In the genomic region with DNA sequence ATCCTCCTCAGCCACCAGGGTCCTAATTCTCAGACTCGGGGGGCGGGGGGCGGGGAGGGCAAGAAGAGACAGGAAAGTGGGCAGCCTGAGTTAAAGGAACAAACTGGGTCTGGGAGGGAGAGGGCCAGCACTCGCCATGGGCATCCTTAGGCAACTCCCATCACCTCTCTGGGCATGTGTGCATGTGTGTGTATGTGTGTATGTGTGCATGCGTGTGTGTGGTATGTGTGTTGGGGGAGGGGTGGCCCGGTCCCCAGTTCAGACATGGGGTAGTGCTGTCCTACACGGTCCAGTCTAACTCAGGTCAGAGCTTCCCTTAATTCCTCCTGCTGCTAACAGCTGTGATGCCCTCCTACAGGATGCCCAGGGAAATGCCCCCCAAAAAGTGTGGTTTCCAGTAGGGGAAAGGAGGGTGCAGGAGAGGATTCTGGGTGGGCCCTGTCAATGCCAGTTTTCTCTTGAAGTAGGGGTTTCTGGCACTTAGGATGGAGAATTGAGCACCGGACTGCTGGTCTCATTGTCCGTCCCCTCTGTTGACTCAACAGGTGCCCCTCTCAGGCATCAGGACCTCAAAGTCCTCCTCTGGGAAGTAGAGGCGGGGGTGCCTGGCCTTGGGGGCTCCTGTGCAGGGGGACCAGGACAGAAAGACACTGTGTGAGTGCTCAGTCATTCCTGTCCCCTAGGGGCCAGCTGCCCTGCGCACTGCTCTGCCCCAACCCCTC, we compare ENCODE assay signal across 2 cellular contexts.
TF ChIP-seq lines count a peak whose summit lies in the region.

No MANE protein-coding gene starts in this region.

TF ChIP-seq in HepG2, 621 proteins besides CTCF, POLR2A, EP300 and RAD21:
- TF ChIP-seq SATB2 (CRISPR knock-in tag; IDR thresholded peaks at IDR 0.05) (no peak), ARNTL (CRISPR knock-in tag; IDR thresholded peaks at IDR 0.05) (no peak), MTA1 (CRISPR knock-in tag; IDR thresholded peaks at IDR 0.05; ENCODE audit: borderline replicate concordance) (no peak), U2AF2 (IDR thresholded peaks at IDR 0.05; ENCODE audit: low read depth, low read length) (no peak), KDM1A (CRISPR knock-in tag; IDR thresholded peaks at IDR 0.05) (no peak), BRCA1 (CRISPR knock-in tag; IDR thresholded peaks at IDR 0.05) (no peak), REPIN1 (CRISPR knock-in tag; IDR thresholded peaks at IDR 0.05; ENCODE audit: borderline replicate concordance, low read depth) (no peak), SIN3B (IDR thresholded peaks at IDR 0.05; ENCODE audit: low read length) (no peak), SKI (IDR thresholded peaks at IDR 0.05; ENCODE audit: partially characterized antibody) (no peak), MBD4 (IDR thresholded peaks at IDR 0.05; ENCODE audit: borderline replicate concordance, low read length) (no peak), HMGA1 (CRISPR knock-in tag; conservative IDR thresholded peaks at IDR 0.05) (no peak), PAWR (CRISPR knock-in tag; IDR thresholded peaks at IDR 0.05; ENCODE audit: borderline replicate concordance) (no peak), HDAC2 (CRISPR knock-in tag; IDR thresholded peaks at IDR 0.05) (no peak), ZNF17 (CRISPR knock-in tag; IDR thresholded peaks at IDR 0.05) (no peak)
- TF ChIP-seq, protein P1, sequence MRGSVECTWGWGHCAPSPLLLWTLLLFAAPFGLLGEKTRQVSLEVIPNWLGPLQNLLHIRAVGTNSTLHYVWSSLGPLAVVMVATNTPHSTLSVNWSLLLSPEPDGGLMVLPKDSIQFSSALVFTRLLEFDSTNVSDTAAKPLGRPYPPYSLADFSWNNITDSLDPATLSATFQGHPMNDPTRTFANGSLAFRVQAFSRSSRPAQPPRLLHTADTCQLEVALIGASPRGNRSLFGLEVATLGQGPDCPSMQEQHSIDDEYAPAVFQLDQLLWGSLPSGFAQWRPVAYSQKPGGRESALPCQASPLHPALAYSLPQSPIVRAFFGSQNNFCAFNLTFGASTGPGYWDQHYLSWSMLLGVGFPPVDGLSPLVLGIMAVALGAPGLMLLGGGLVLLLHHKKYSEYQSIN (CRISPR knock-in tag; IDR thresholded peaks at IDR 0.05; ENCODE audit: borderline replicate concordance) = no peak

TF ChIP-seq in H1, 55 proteins besides CTCF, POLR2A, EP300 and RAD21:
- no peak for TF ChIP-seq FOSL1 (IDR thresholded peaks at IDR 0.05; ENCODE audit: insufficient read depth, low read depth, low read length)
- TF ChIP-seq TAF1 (IDR thresholded peaks at IDR 0.05; ENCODE audit: low read depth, low read length) = no peak
- TF ChIP-seq, protein P2, sequence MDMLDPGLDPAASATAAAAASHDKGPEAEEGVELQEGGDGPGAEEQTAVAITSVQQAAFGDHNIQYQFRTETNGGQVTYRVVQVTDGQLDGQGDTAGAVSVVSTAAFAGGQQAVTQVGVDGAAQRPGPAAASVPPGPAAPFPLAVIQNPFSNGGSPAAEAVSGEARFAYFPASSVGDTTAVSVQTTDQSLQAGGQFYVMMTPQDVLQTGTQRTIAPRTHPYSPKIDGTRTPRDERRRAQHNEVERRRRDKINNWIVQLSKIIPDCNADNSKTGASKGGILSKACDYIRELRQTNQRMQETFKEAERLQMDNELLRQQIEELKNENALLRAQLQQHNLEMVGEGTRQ (IDR thresholded peaks at IDR 0.05; ENCODE audit: low read length) = no peak
- TF ChIP-seq, protein P3, sequence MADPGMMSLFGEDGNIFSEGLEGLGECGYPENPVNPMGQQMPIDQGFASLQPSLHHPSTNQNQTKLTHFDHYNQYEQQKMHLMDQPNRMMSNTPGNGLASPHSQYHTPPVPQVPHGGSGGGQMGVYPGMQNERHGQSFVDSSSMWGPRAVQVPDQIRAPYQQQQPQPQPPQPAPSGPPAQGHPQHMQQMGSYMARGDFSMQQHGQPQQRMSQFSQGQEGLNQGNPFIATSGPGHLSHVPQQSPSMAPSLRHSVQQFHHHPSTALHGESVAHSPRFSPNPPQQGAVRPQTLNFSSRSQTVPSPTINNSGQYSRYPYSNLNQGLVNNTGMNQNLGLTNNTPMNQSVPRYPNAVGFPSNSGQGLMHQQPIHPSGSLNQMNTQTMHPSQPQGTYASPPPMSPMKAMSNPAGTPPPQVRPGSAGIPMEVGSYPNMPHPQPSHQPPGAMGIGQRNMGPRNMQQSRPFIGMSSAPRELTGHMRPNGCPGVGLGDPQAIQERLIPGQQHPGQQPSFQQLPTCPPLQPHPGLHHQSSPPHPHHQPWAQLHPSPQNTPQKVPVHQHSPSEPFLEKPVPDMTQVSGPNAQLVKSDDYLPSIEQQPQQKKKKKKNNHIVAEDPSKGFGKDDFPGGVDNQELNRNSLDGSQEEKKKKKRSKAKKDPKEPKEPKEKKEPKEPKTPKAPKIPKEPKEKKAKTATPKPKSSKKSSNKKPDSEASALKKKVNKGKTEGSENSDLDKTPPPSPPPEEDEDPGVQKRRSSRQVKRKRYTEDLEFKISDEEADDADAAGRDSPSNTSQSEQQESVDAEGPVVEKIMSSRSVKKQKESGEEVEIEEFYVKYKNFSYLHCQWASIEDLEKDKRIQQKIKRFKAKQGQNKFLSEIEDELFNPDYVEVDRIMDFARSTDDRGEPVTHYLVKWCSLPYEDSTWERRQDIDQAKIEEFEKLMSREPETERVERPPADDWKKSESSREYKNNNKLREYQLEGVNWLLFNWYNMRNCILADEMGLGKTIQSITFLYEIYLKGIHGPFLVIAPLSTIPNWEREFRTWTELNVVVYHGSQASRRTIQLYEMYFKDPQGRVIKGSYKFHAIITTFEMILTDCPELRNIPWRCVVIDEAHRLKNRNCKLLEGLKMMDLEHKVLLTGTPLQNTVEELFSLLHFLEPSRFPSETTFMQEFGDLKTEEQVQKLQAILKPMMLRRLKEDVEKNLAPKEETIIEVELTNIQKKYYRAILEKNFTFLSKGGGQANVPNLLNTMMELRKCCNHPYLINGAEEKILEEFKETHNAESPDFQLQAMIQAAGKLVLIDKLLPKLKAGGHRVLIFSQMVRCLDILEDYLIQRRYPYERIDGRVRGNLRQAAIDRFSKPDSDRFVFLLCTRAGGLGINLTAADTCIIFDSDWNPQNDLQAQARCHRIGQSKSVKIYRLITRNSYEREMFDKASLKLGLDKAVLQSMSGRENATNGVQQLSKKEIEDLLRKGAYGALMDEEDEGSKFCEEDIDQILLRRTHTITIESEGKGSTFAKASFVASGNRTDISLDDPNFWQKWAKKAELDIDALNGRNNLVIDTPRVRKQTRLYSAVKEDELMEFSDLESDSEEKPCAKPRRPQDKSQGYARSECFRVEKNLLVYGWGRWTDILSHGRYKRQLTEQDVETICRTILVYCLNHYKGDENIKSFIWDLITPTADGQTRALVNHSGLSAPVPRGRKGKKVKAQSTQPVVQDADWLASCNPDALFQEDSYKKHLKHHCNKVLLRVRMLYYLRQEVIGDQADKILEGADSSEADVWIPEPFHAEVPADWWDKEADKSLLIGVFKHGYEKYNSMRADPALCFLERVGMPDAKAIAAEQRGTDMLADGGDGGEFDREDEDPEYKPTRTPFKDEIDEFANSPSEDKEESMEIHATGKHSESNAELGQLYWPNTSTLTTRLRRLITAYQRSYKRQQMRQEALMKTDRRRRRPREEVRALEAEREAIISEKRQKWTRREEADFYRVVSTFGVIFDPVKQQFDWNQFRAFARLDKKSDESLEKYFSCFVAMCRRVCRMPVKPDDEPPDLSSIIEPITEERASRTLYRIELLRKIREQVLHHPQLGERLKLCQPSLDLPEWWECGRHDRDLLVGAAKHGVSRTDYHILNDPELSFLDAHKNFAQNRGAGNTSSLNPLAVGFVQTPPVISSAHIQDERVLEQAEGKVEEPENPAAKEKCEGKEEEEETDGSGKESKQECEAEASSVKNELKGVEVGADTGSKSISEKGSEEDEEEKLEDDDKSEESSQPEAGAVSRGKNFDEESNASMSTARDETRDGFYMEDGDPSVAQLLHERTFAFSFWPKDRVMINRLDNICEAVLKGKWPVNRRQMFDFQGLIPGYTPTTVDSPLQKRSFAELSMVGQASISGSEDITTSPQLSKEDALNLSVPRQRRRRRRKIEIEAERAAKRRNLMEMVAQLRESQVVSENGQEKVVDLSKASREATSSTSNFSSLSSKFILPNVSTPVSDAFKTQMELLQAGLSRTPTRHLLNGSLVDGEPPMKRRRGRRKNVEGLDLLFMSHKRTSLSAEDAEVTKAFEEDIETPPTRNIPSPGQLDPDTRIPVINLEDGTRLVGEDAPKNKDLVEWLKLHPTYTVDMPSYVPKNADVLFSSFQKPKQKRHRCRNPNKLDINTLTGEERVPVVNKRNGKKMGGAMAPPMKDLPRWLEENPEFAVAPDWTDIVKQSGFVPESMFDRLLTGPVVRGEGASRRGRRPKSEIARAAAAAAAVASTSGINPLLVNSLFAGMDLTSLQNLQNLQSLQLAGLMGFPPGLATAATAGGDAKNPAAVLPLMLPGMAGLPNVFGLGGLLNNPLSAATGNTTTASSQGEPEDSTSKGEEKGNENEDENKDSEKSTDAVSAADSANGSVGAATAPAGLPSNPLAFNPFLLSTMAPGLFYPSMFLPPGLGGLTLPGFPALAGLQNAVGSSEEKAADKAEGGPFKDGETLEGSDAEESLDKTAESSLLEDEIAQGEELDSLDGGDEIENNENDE (IDR thresholded peaks at IDR 0.05; ENCODE audit: insufficient replicate concordance, low read length) = no peak
- no peak for TF ChIP-seq CBX8 (IDR thresholded peaks at IDR 0.05; ENCODE audit: borderline replicate concordance, low read depth, low read length)
- no peak for TF ChIP-seq ATF2 (IDR thresholded peaks at IDR 0.05; ENCODE audit: low read length)
- no peak for TF ChIP-seq SP2 (IDR thresholded peaks at IDR 0.05; ENCODE audit: low read length)
- no peak for TF ChIP-seq EZH2 (IDR thresholded peaks at IDR 0.05; ENCODE audit: low read depth, low read length, severe bottlenecking)
- TF ChIP-seq ATF3 (IDR thresholded peaks at IDR 0.05; ENCODE audit: insufficient read depth, low read depth, low read length) = no peak
- no peak for TF ChIP-seq SP1 (IDR thresholded peaks at IDR 0.05; ENCODE audit: low read depth, low read length)
- no peak for TF ChIP-seq JUND (IDR thresholded peaks at IDR 0.05; ENCODE audit: low read length)
